In the genomic region with DNA sequence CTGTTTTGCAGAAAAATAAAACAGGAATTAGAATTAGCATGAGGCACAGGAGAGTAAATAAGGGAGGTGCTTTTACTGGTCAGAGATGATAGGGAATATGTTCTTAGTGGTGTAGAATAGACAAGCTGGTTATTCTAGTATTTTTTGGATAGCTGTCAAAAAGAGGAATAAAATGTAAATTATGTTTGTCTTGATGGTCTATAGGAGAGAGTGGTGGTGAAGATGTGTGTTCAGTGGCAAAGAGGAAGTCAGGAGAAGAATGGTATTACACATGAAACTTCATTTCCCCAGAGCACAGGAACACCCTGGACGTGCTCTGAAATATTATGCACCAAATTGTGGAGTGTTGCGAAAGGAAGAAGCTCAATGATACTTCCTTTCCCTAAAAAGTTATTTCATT, we compare ENCODE assay signal across 23 cellular contexts. TPM values are rescaled to one million over a fixed set of nuclear protein-coding genes. Genes with fewer than 3 reads are reported as not detected.
DNase-seq lines count a peak whose midpoint lies in the region; ATAC-seq and TF ChIP-seq lines count a peak whose summit lies in the region.
"Had no signal": no experiment of that assay in that cellular context is flagged by ENCODE, and none has a peak within 500 bp of the region (broad histone marks: within the 10 kb centered on the region; RNA-seq: fewer than 3 reads in every experiment).

No MANE protein-coding gene starts in this region.

- no peak overlapping the region for H4K8ac ChIP-seq in mesendoderm (ENCODE audit: low read depth, low read length)

- H2AK5ac ChIP-seq in mesendoderm (ENCODE audit: low read length): no peak overlapping the region

- no peaks in the 10 kb centered on the region for H3K36me3 ChIP-seq in lower lobe of right lung
- H3K36me3 ChIP-seq in mesendoderm (ENCODE audit: control insufficient read depth, insufficient read depth, low read length): no peaks in the 10 kb centered on the region
- H3K36me3 ChIP-seq in PC-9 (ENCODE audit: low read depth): no peaks in the 10 kb centered on the region

- H3K4me1 ChIP-seq in lower lobe of right lung: no peaks in the 10 kb centered on the region
- no peaks in the 10 kb centered on the region for H3K4me1 ChIP-seq in mesendoderm (ENCODE audit: control insufficient read depth, low read depth, low read length)
- no peaks in the 10 kb centered on the region for H3K4me1 ChIP-seq in PC-9 (replicated peaks; ENCODE audit: insufficient read depth)

- POLR2A ChIA-PET in PC-9 (lab: Charles Lee; ENCODE audit: unreplicated experiment): no interaction called here

- no peak overlapping the region for H3K4me3 ChIP-seq in HL-60 (replicated peaks; ENCODE audit: insufficient read depth, low read length)
- H3K4me3 ChIP-seq in lower lobe of right lung: no peak overlapping the region
- no peak overlapping the region for H3K4me3 ChIP-seq in mesendoderm (ENCODE audit: low read length)
- H3K4me3 ChIP-seq in PC-9: no peak overlapping the region
- H3K4me3 ChIP-seq: lung had no signal

- no peak overlapping the region for H3K4ac ChIP-seq in mesendoderm (ENCODE audit: low read depth, low read length)

- H3K4me2 ChIP-seq in mesendoderm (ENCODE audit: low read length) (no peak overlapping the region), PC-9 (no peak overlapping the region)

- TF ChIP-seq CTCF in HL-60 (IDR thresholded peaks at IDR 0.05; ENCODE audit: insufficient read depth, low read length) (no peak), lower lobe of right lung (IDR thresholded peaks at IDR 0.05) (no peak), PC-9 (conservative IDR thresholded peaks at IDR 0.05) (no peak)

- H3K9me3 ChIP-seq in lower lobe of right lung (no peaks in the 10 kb centered on the region), PC-9 (ENCODE audit: insufficient read depth, low read depth) (no peaks in the 10 kb centered on the region)

- H3K9ac ChIP-seq in mesendoderm (ENCODE audit: low read length): no peak overlapping the region

- intact Hi-C loops in lower lobe of right lung (cut with DNase I) (no loop called here), PC-9 (cut with micrococcal nuclease; ENCODE audit: unreplicated experiment) (no loop called here)

- no peaks in the 10 kb centered on the region for H3K27me3 ChIP-seq in HL-60 (ENCODE audit: insufficient read depth, poor library complexity, severe bottlenecking)
- H3K27me3 ChIP-seq in lower lobe of right lung (ENCODE audit: low read depth): no peaks in the 10 kb centered on the region
- H3K27me3 ChIP-seq in mesendoderm (ENCODE audit: insufficient read depth, low read length, poor library complexity): no peaks in the 10 kb centered on the region
- peaks cover 6% of the 10 kb centered on the region; the same call in 1 of the 2 replicates for H3K27me3 ChIP-seq in PC-9 (ENCODE audit: insufficient read depth, low read depth)

- no peaks in the 10 kb centered on the region for H3F3A ChIP-seq in PC-9 (ENCODE audit: insufficient read depth, low read depth)

- H2BK15ac ChIP-seq in mesendoderm (replicated peaks; ENCODE audit: low read depth): no peak overlapping the region

- H3K18ac ChIP-seq in mesendoderm (ENCODE audit: low read length): no peak overlapping the region

- no peak overlapping the region for H3K56ac ChIP-seq in mesendoderm (ENCODE audit: low read length)

- no CpG with 5 or more reads among the region's 2 CpGs for WGBS in mesendoderm (ENCODE audit: extremely low coverage, insufficient coverage, low lambda C conversion rate)

- CTCF ChIA-PET in PC-9 (lab: Charles Lee): no interaction called here

- H3K79me2 ChIP-seq in mesendoderm (ENCODE audit: control insufficient read depth, insufficient read depth, low read length) (no peaks in the 10 kb centered on the region), PC-9 (ENCODE audit: low read depth) (no peaks in the 10 kb centered on the region)

- H2AFZ ChIP-seq in PC-9: no peak overlapping the region

- no TSS peak for BruUV-seq in PC-9 (replicated peaks; lab: Mats Ljungman, UMichigan)

- no peaks in the 10 kb centered on the region for H3K9me2 ChIP-seq in PC-9 (ENCODE audit: insufficient read depth)

- H3K79me1 ChIP-seq in mesendoderm (ENCODE audit: low read length): no peaks in the 10 kb centered on the region

- H4K20me1 ChIP-seq in PC-9 (ENCODE audit: insufficient read depth): no peaks in the 10 kb centered on the region

- no peak overlapping the region for H3K23ac ChIP-seq in mesendoderm (ENCODE audit: low read length)

- DNase-seq in HL-60 (ENCODE audit: low read depth in 1 of 2, low spot score in 1 of 2) (peak; percentile 45 to 78), NAMALWA (ENCODE audit: low spot score) (peak; percentile 34), SKM-1 (lab: John Stamatoyannopoulos, UW; ENCODE audit: unreplicated experiment) (peak; percentile 44), lower lobe of right lung (no peak), NCI-H345 (lab: John Stamatoyannopoulos, UW) (no peak), mesendoderm (no peak), PC-9 (no peak)
- DNase-seq: activated CD8-positive, alpha-beta memory T cell treated with anti-CD3 and anti-CD28 coated beads, Interleukin-2, amount 50 U/mL, for 48 hours; activated naive CD8-positive, alpha-beta T cell treated with anti-CD3 and anti-CD28 coated beads for 36 hours; CD8-positive, alpha-beta memory T cell; hippocampal formation; KG1; NCI-H2171 treated with DMSO at 0.1 percent for 48 hours; NCI-H526 treated with DMSO at 0.1 percent for 48 hours; nucleus accumbens; small intestine; stimulated activated naive B cell treated with anti-CD40 and anti-IgM and Interleukin-4, amounts not matched to agents 10 μg/mL and 1 μg/mL and 100 μg/mL, for 72 hours had no signal

- no peak overlapping the region for H2BK120ac ChIP-seq in mesendoderm (ENCODE audit: low read depth, low read length)

- ATAC-seq in lower lobe of right lung: peak; percentile 36 to 84
- ATAC-seq in GM21737 (IDR thresholded peaks at IDR 0.05; ENCODE audit: unreplicated experiment): no peak

- H3K27ac ChIP-seq in HL-60 (replicated peaks): no peak overlapping the region
- H3K27ac ChIP-seq in lower lobe of right lung: no peak overlapping the region
- no peak overlapping the region for H3K27ac ChIP-seq in mesendoderm (ENCODE audit: low read depth, low read length)
- no peak overlapping the region for H3K27ac ChIP-seq in PC-9

- no peak overlapping the region for H4K5ac ChIP-seq in mesendoderm (ENCODE audit: low read length)

- no peak overlapping the region for H2BK5ac ChIP-seq in mesendoderm (ENCODE audit: low read length)

RNA-seq across cellular contexts. Expression of gene MUCL1, which starts 27.8 kb away (rescaled TPM):
- total RNA-seq in lower lobe of right lung (not detected), PC-9 (2021) (not detected in 2 replicates)
- polyA plus RNA-seq in mesendoderm (2013, experiment 1 of 2): 0.59 TPM
- 0.53 TPM for polyA plus RNA-seq in mesendoderm (2013, experiment 2 of 2)
- total RNA-seq: activated naive CD8-positive, alpha-beta T cell treated with anti-CD3 and anti-CD28 coated beads for 36 hours; CD8-positive, alpha-beta memory T cell; dermis microvascular lymphatic vessel endothelial cell; endothelial cell of umbilical vein; myocyte; SK-MEL-5 had no signal
- polyA plus RNA-seq: CD8-positive, alpha-beta memory T cell; endothelial cell of umbilical vein; small intestine had no signal

Comparison
In these comparisons a context has a peak if more than half of its experiments do, and no peak if none do; other contexts are left out.
1. DNase-seq: peak in HL-60 (2 of 2), NAMALWA (single experiment) and SKM-1 (single experiment); none in lower lobe of right lung (single experiment), NCI-H345 (single experiment), mesendoderm (single experiment) and PC-9 (0 of 2).